ENCODE assay signal across 1 cellular context in the genomic region with DNA sequence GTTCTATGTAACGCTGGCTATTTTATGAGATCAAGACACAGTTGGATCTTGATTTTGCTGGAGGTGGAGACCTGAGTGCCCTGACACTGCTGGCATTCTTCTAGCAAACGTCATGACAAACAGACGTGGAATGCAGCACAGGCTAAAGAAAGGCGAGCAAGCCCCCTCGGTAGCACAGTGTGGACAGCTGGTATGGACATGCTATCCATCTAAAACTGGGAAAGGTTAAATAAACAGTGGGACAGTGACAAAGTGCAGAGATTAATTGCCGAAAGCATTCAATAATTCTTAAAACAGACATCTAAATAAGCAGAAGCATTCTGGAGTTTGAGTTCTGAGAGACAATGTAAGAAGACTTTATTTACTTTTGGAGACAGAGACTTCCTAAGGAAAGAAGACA.
TF ChIP-seq lines count a peak whose summit lies in the region.

No MANE protein-coding gene starts in this region.

TF ChIP-seq in GM23338, 12 proteins besides CTCF, POLR2A, EP300 and RAD21 (continued from another document):
- TF ChIP-seq, protein P1, sequence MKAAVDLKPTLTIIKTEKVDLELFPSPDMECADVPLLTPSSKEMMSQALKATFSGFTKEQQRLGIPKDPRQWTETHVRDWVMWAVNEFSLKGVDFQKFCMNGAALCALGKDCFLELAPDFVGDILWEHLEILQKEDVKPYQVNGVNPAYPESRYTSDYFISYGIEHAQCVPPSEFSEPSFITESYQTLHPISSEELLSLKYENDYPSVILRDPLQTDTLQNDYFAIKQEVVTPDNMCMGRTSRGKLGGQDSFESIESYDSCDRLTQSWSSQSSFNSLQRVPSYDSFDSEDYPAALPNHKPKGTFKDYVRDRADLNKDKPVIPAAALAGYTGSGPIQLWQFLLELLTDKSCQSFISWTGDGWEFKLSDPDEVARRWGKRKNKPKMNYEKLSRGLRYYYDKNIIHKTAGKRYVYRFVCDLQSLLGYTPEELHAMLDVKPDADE (IDR thresholded peaks at IDR 0.05) = no peak
- no peak for TF ChIP-seq STAT1 (IDR thresholded peaks at IDR 0.05; ENCODE audit: unreplicated experiment)
- TF ChIP-seq, protein P2, sequence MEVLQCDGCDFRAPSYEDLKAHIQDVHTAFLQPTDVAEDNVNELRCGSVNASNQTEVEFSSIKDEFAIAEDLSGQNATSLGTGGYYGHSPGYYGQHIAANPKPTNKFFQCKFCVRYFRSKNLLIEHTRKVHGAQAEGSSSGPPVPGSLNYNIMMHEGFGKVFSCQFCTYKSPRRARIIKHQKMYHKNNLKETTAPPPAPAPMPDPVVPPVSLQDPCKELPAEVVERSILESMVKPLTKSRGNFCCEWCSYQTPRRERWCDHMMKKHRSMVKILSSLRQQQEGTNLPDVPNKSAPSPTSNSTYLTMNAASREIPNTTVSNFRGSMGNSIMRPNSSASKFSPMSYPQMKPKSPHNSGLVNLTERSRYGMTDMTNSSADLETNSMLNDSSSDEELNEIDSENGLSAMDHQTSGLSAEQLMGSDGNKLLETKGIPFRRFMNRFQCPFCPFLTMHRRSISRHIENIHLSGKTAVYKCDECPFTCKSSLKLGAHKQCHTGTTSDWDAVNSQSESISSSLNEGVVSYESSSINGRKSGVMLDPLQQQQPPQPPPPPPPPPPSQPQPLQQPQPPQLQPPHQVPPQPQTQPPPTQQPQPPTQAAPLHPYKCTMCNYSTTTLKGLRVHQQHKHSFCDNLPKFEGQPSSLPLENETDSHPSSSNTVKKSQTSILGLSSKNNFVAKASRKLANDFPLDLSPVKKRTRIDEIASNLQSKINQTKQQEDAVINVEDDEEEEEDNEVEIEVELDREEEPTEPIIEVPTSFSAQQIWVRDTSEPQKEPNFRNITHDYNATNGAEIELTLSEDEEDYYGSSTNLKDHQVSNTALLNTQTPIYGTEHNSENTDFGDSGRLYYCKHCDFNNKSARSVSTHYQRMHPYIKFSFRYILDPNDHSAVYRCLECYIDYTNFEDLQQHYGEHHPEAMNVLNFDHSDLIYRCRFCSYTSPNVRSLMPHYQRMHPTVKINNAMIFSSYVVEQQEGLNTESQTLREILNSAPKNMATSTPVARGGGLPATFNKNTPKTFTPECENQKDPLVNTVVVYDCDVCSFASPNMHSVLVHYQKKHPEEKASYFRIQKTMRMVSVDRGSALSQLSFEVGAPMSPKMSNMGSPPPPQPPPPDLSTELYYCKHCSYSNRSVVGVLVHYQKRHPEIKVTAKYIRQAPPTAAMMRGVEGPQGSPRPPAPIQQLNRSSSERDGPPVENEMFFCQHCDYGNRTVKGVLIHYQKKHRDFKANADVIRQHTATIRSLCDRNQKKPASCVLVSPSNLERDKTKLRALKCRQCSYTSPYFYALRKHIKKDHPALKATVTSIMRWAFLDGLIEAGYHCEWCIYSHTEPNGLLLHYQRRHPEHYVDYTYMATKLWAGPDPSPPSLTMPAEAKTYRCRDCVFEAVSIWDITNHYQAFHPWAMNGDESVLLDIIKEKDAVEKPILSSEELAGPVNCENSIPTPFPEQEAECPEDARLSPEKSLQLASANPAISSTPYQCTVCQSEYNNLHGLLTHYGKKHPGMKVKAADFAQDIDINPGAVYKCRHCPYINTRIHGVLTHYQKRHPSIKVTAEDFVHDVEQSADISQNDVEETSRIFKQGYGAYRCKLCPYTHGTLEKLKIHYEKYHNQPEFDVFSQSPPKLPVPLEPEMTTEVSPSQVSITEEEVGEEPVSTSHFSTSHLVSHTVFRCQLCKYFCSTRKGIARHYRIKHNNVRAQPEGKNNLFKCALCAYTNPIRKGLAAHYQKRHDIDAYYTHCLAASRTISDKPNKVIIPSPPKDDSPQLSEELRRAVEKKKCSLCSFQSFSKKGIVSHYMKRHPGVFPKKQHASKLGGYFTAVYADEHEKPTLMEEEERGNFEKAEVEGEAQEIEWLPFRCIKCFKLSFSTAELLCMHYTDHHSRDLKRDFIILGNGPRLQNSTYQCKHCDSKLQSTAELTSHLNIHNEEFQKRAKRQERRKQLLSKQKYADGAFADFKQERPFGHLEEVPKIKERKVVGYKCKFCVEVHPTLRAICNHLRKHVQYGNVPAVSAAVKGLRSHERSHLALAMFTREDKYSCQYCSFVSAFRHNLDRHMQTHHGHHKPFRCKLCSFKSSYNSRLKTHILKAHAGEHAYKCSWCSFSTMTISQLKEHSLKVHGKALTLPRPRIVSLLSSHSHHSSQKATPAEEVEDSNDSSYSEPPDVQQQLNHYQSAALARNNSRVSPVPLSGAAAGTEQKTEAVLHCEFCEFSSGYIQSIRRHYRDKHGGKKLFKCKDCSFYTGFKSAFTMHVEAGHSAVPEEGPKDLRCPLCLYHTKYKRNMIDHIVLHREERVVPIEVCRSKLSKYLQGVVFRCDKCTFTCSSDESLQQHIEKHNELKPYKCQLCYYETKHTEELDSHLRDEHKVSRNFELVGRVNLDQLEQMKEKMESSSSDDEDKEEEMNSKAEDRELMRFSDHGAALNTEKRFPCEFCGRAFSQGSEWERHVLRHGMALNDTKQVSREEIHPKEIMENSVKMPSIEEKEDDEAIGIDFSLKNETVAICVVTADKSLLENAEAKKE (CRISPR knock-in tag; IDR thresholded peaks at IDR 0.05) = no peak
- TF ChIP-seq ZNF331 (CRISPR knock-in tag; IDR thresholded peaks at IDR 0.05; ENCODE audit: low read depth) = no peak
- TF ChIP-seq, protein P3, sequence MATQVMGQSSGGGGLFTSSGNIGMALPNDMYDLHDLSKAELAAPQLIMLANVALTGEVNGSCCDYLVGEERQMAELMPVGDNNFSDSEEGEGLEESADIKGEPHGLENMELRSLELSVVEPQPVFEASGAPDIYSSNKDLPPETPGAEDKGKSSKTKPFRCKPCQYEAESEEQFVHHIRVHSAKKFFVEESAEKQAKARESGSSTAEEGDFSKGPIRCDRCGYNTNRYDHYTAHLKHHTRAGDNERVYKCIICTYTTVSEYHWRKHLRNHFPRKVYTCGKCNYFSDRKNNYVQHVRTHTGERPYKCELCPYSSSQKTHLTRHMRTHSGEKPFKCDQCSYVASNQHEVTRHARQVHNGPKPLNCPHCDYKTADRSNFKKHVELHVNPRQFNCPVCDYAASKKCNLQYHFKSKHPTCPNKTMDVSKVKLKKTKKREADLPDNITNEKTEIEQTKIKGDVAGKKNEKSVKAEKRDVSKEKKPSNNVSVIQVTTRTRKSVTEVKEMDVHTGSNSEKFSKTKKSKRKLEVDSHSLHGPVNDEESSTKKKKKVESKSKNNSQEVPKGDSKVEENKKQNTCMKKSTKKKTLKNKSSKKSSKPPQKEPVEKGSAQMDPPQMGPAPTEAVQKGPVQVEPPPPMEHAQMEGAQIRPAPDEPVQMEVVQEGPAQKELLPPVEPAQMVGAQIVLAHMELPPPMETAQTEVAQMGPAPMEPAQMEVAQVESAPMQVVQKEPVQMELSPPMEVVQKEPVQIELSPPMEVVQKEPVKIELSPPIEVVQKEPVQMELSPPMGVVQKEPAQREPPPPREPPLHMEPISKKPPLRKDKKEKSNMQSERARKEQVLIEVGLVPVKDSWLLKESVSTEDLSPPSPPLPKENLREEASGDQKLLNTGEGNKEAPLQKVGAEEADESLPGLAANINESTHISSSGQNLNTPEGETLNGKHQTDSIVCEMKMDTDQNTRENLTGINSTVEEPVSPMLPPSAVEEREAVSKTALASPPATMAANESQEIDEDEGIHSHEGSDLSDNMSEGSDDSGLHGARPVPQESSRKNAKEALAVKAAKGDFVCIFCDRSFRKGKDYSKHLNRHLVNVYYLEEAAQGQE (IDR thresholded peaks at IDR 0.05; ENCODE audit: unreplicated experiment) = no peak
